Comparison of ENCODE assay signal across 8 cellular contexts in the genomic region with DNA sequence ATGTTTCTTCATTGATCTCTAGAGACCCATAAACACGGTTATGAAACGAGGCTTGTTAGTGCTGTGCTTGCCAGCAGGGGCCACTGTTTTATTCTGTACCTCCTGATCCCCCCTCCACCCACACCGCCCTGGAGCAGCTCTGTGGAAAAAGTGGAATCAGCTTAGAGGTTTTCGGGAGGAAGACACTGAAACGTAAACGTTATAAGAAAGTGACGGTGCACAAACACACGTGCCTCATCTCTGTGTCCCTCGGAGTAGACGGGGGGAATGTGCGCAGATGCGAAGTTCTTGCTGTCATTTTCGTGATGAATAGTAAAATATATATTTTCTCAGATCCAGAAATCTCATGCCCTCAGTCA. TPM values are rescaled to one million over a fixed set of nuclear protein-coding genes. Genes with fewer than 3 reads are reported as not detected.
A peak's percentile ranks its signal among the peaks of the same experiment; 100 is the strongest.
DNase-seq lines count a peak whose midpoint lies in the region; ATAC-seq, FAIRE-seq and TF ChIP-seq lines count a peak whose summit lies in the region.
"Not testable (repeated sequence)": the region's sequence is repeated elsewhere in the genome, so short reads cannot be mapped to it uniquely, and the experiment has no call there.

No MANE protein-coding gene starts in this region.

- not testable (repeated sequence) for H3K27me3 ChIP-seq in RWPE2 (ENCODE audit: insufficient read depth, poor library complexity, severe bottlenecking); prostate gland (replicated peaks; ENCODE audit: insufficient read depth); vagina

- peak; percentile 26 for TF ChIP-seq CTCF in D721Med (IDR thresholded peaks at IDR 0.05; ENCODE audit: insufficient read depth, missing control alignments)
- peak; percentile 46 for TF ChIP-seq CTCF in LNCAP (IDR thresholded peaks at IDR 0.05)
- TF ChIP-seq CTCF in RWPE2 (IDR thresholded peaks at IDR 0.05; ENCODE audit: poor library complexity, severe bottlenecking) = peak; percentile 56
- TF ChIP-seq CTCF in prostate gland (IDR thresholded peaks at IDR 0.05) = peak in 1 of 4 experiments; percentile 41
- TF ChIP-seq CTCF in vagina (IDR thresholded peaks at IDR 0.05) = peak in 1 of 3 experiments; percentile 8

- not testable (repeated sequence) for H3K4me1 ChIP-seq in RWPE2 (ENCODE audit: insufficient read depth, poor library complexity, severe bottlenecking); prostate gland (replicated peaks); vagina

- peak; percentile 63 for FAIRE-seq in D721Med (lab: Jason Lieb, UNC)

- not testable (repeated sequence) for TF ChIP-seq POLR2A in prostate gland (IDR thresholded peaks at IDR 0.05); vagina (IDR thresholded peaks at IDR 0.05)

- ATAC-seq in RWPE2 (ENCODE audit: low read depth) (peak; percentile 62; the same call in 1 of the 3 replicates), Right ventricle myocardium inferior (peak; percentile 42)

- not testable (repeated sequence) for DNase-seq in D721Med (ENCODE audit: insufficient read length, low spot score); RWPE2 (ENCODE audit: low spot score); Right ventricle myocardium inferior (ENCODE audit: missing footprints); vagina (ENCODE audit: extremely low spot score in 2 of 2)
- DNase-seq in cerebellar cortex (ENCODE audit: low spot score) = peak; percentile 60
- peak; percentile 12 to 39 for DNase-seq in lung microvascular endothelial cell (ENCODE audit: low read depth in 2 of 2)
- peak; percentile 46 for DNase-seq in prostate gland (ENCODE audit: low spot score)

- not testable (repeated sequence) for H3K27ac ChIP-seq in RWPE2 (ENCODE audit: poor library complexity, severe bottlenecking)
- peak overlapping the region; percentile 68 to 86 for H3K27ac ChIP-seq in prostate gland
- peak overlapping the region; percentile 73 for H3K27ac ChIP-seq in vagina

- H3K4me3 ChIP-seq in RWPE2 (ENCODE audit: severe bottlenecking) = not testable (repeated sequence)
- H3K4me3 ChIP-seq in prostate gland (peak overlapping the region in 1 of 2 donors; percentile 24), vagina (peak overlapping the region; percentile 23 to 24)

- intact Hi-C loops in Right ventricle myocardium inferior (cut with DNase I); prostate gland (cut with DNase I): not testable (repeated sequence)
- intact Hi-C loops in vagina (cut with DNase I) = loop anchor here (10.0 kb wide), 1 partner anchor 80 kb away; no protein-coding TSS in a partner anchor

- WGBS in prostate gland = 3% methylated on average over 13 of the region's 13 CpGs

- not testable (repeated sequence) for H3K36me3 ChIP-seq in RWPE2 (ENCODE audit: low read depth); prostate gland; vagina

- H3K9me3 ChIP-seq in RWPE2 (ENCODE audit: severe bottlenecking); prostate gland; vagina: not testable (repeated sequence)

RNA-seq across cellular contexts. Expression of a gene that starts 33.6 kb away (rescaled TPM):
- total RNA-seq in Right ventricle myocardium inferior = 9.3 TPM
- 3.3 and 7.9 TPM in 2 replicates for total RNA-seq in lung microvascular endothelial cell
- 10 to 100 TPM; 30.6 to 39.6 TPM for total RNA-seq in prostate gland
- total RNA-seq in vagina = 72.7 TPM

RNA-seq across cellular contexts. Expression of a gene that starts 36.8 kb away (rescaled TPM):
- total RNA-seq in Right ventricle myocardium inferior (1.1 TPM), lung microvascular endothelial cell (2.8 and 4.4 TPM in 2 replicates), prostate gland (1 to 10 TPM; 6.8 to 9.1 TPM), vagina (4.2 TPM)
